11 cellular contexts compared by ENCODE assay signal in the genomic region with DNA sequence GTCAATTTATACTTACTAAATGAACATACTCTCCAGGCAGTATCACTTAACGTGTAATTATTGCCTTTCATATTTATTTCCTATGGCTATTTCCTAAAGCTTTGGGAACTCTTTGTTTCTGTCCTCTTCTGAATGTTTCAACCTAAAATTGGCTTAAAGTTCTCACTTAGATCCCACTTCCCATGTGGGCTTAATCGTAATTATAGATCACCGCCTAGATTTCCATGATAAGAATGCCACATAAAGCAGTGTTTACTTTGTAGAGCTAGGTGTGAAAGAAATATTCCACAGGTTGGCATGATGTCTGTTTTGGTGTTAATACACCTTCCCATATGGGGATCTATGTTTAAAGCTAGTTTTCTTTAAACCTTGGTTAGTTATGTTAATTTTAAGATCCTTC. TPM values are rescaled to one million over a fixed set of nuclear protein-coding genes. Genes with fewer than 3 reads are reported as not detected.
DNase-seq lines count a peak whose midpoint lies in the region; ATAC-seq and TF ChIP-seq lines count a peak whose summit lies in the region.
"Had no signal": no experiment of that assay in that cellular context is flagged by ENCODE, and none has a peak within 500 bp of the region (broad histone marks: within the 10 kb centered on the region; RNA-seq: fewer than 3 reads in every experiment).

No MANE protein-coding gene starts in this region.

- peak overlapping the region; percentile 38 for H3K27ac Mint-ChIP-seq in activated naive CD8-positive, alpha-beta T cell treated with anti-CD3 and anti-CD28 coated beads, Interleukin-2, amount 50 U/mL, for 24 hours
- H3K27ac Mint-ChIP-seq in activated naive CD8-positive, alpha-beta T cell treated with anti-CD3 and anti-CD28 coated beads for 36 hours: no peak overlapping the region

- peaks cover 30% of the 10 kb centered on the region for H3K4me1 Mint-ChIP-seq in activated naive CD8-positive, alpha-beta T cell treated with anti-CD3 and anti-CD28 coated beads, Interleukin-2, amount 50 U/mL, for 24 hours
- peaks cover 15% of the 10 kb centered on the region for H3K4me1 Mint-ChIP-seq in activated naive CD8-positive, alpha-beta T cell treated with anti-CD3 and anti-CD28 coated beads for 36 hours

- in situ Hi-C loops in brain microvascular endothelial cell (cut with HindIII; ENCODE audit: low pct_ligation_motif_present, low sequenced_read_pairs): no loop called here

- H2AFZ ChIP-seq in OCI-LY1 (ENCODE audit: low read length): no peak overlapping the region

- peak overlapping the region; percentile 92 for H3K4me2 ChIP-seq in OCI-LY1 (ENCODE audit: low read length)

- peaks cover 74% of the 10 kb centered on the region for H3K4me1 ChIP-seq in OCI-LY1 (ENCODE audit: insufficient read depth, low read length, severe bottlenecking)
- peaks cover 30 to 67% of the 10 kb centered on the region in 2 donors for H3K4me1 ChIP-seq in thoracic aorta (ENCODE audit: control insufficient read depth in 1 of 2, low read depth in 2 of 2)

- peak overlapping the region; percentile 86 for H3K9ac ChIP-seq in OCI-LY1 (ENCODE audit: low read length)

- peaks cover 63% of the 10 kb centered on the region for H3K79me2 ChIP-seq in OCI-LY1 (ENCODE audit: insufficient read depth, low read length)

- no peaks in the 10 kb centered on the region for H3K36me3 Mint-ChIP-seq in activated naive CD8-positive, alpha-beta T cell treated with anti-CD3 and anti-CD28 coated beads, Interleukin-2, amount 50 U/mL, for 24 hours (ENCODE audit: low read depth)
- no peaks in the 10 kb centered on the region for H3K36me3 Mint-ChIP-seq in activated naive CD8-positive, alpha-beta T cell treated with anti-CD3 and anti-CD28 coated beads for 36 hours

- no peak for TF ChIP-seq CTCF in OCI-LY1 (IDR thresholded peaks at IDR 0.05; ENCODE audit: low read length)
- TF ChIP-seq CTCF in kidney epithelial cell (IDR thresholded peaks at IDR 0.05; ENCODE audit: insufficient read depth, low read length, poor library complexity, severe bottlenecking): no peak
- TF ChIP-seq CTCF in thoracic aorta (IDR thresholded peaks at IDR 0.05): no peak
- TF ChIP-seq CTCF in brain microvascular endothelial cell (IDR thresholded peaks at IDR 0.05; ENCODE audit: low read depth, low read length, missing control alignments): no peak

- H4K20me1 ChIP-seq in OCI-LY1 (ENCODE audit: insufficient read depth, low read length): no peaks in the 10 kb centered on the region

- H3K27ac ChIP-seq in OCI-LY1 (ENCODE audit: low read depth, low read length, poor library complexity, severe bottlenecking) (peak overlapping the region; percentile 81), thoracic aorta (peak overlapping the region; percentile 66 to 83), brain microvascular endothelial cell (no peak overlapping the region)

- H3K9me2 ChIP-seq in OCI-LY1 (ENCODE audit: low read depth, low read length): no peaks in the 10 kb centered on the region

- H3K27me3 ChIP-seq in OCI-LY1 (ENCODE audit: insufficient read depth, low read length): no peaks in the 10 kb centered on the region
- no peaks in the 10 kb centered on the region for H3K27me3 ChIP-seq in kidney epithelial cell (ENCODE audit: control insufficient read depth, insufficient read depth, low read length)
- H3K27me3 ChIP-seq in thoracic aorta (replicated peaks; ENCODE audit: insufficient read depth): no peaks in the 10 kb centered on the region
- H3K27me3 ChIP-seq in brain microvascular endothelial cell (replicated peaks): no peaks in the 10 kb centered on the region

- no peaks in the 10 kb centered on the region for H3K9me3 ChIP-seq in OCI-LY1 (ENCODE audit: low read length)
- no peaks in the 10 kb centered on the region for H3K9me3 ChIP-seq in thoracic aorta

- ATAC-seq in activated naive CD8-positive, alpha-beta T cell treated with anti-CD3 and anti-CD28 coated beads, Interleukin-2, amount 50 U/mL, for 24 hours: no peak
- ATAC-seq in thoracic aorta (ENCODE audit: insufficient number of reproducible peaks, low FRiP score, low read depth): no peak
- ATAC-seq: left lobe of liver had no signal

- H3K4me3 ChIP-seq in OCI-LY1 (ENCODE audit: low read depth, low read length, poor library complexity, severe bottlenecking) (peak overlapping the region; percentile 74), kidney epithelial cell (ENCODE audit: low read depth, low read length) (peak overlapping the region; percentile 43), thoracic aorta (peak overlapping the region; percentile 73), brain microvascular endothelial cell (ENCODE audit: low read depth, low read length) (no peak overlapping the region)

- H3F3A ChIP-seq in OCI-LY1 (ENCODE audit: insufficient read depth, low read length): peaks cover 5% of the 10 kb centered on the region; the same call in 1 of the 2 replicates

- no peaks in the 10 kb centered on the region for H3K27me3 Mint-ChIP-seq in activated naive CD8-positive, alpha-beta T cell treated with anti-CD3 and anti-CD28 coated beads, Interleukin-2, amount 50 U/mL, for 24 hours
- H3K27me3 Mint-ChIP-seq in activated naive CD8-positive, alpha-beta T cell treated with anti-CD3 and anti-CD28 coated beads for 36 hours: peaks cover 5% of the 10 kb centered on the region

- peaks cover 2% of the 10 kb centered on the region; the same call in 1 of the 2 replicates for H3K36me3 ChIP-seq in OCI-LY1 (ENCODE audit: insufficient read depth, low read length)
- H3K36me3 ChIP-seq in kidney epithelial cell (ENCODE audit: control insufficient read depth, insufficient read depth, low read length): no peaks in the 10 kb centered on the region
- H3K36me3 ChIP-seq in thoracic aorta: no peaks in the 10 kb centered on the region
- no peaks in the 10 kb centered on the region for H3K36me3 ChIP-seq in brain microvascular endothelial cell (replicated peaks)

- DNase-seq in activated naive CD8-positive, alpha-beta T cell treated with anti-CD3 and anti-CD28 coated beads, Interleukin-2, amount 50 U/mL, for 24 hours: no peak
- DNase-seq in activated naive CD8-positive, alpha-beta T cell treated with anti-CD3 and anti-CD28 coated beads for 36 hours: no peak
- no peak for DNase-seq in kidney epithelial cell (ENCODE audit: low read depth)
- no peak for DNase-seq in thoracic aorta (ENCODE audit: low spot score)
- DNase-seq in NOMO-1 treated with DMSO at 0.1 percent for 48 hours (lab: John Stamatoyannopoulos, UW; ENCODE audit: unreplicated experiment): no peak
- DNase-seq in SHP77 (lab: John Stamatoyannopoulos, UW): no peak
- no peak for DNase-seq in brain microvascular endothelial cell
- DNase-seq: central memory CD4-positive, alpha-beta T cell; OCI-M1 had no signal

- peak overlapping the region; percentile 65 for H3K4me3 Mint-ChIP-seq in activated naive CD8-positive, alpha-beta T cell treated with anti-CD3 and anti-CD28 coated beads, Interleukin-2, amount 50 U/mL, for 24 hours
- no peak overlapping the region for H3K4me3 Mint-ChIP-seq in activated naive CD8-positive, alpha-beta T cell treated with anti-CD3 and anti-CD28 coated beads for 36 hours

- H3K9me3 Mint-ChIP-seq in activated naive CD8-positive, alpha-beta T cell treated with anti-CD3 and anti-CD28 coated beads, Interleukin-2, amount 50 U/mL, for 24 hours: no peaks in the 10 kb centered on the region
- H3K9me3 Mint-ChIP-seq in activated naive CD8-positive, alpha-beta T cell treated with anti-CD3 and anti-CD28 coated beads for 36 hours: no peaks in the 10 kb centered on the region

RNA-seq across cellular contexts. Expression of a gene that starts 1.5 kb away (rescaled TPM):
- under 1 TPM; 0.14 to 0.72 TPM for total RNA-seq in activated naive CD8-positive, alpha-beta T cell treated with anti-CD3 and anti-CD28 coated beads for 36 hours
- total RNA-seq in kidney epithelial cell (80.1 and 84.5 TPM in 2 replicates), thoracic aorta (10 to 100 TPM; 64.1 to 81.6 TPM)

Comparison
In these comparisons a context has a peak if more than half of its experiments do, and no peak if none do; other contexts are left out.
1. RNA of a gene that starts 1.5 kb away (total RNA-seq): 80.1 to 84.5 TPM in kidney epithelial cell and 64.1 to 81.6 TPM in thoracic aorta; 0.14 to 0.72 TPM in activated naive CD8-positive, alpha-beta T cell treated with anti-CD3 and anti-CD28 coated beads for 36 hours; every median in the first group is over 10 times any median in the second.